ENCODE assay signal across 7 cellular contexts in the genomic region with DNA sequence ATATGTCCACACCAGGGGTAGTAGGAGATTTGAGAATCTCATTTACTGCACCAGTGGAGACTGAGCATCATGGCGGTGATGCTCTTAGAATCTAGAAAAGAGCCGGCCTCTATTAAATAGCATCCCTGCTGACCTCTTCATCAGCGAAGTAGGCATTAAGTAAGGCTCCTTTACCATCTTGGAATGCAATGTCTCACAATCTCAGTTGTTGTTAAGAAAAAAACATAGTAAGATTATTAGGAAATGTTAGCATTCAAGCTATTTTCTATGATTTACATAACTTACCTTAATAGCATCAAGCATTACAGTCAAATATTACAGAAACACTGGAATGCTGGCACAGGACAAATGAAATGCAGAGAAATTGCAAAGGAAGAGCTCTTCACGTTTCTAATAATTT.
"Had no signal": no experiment of that assay in that cellular context is flagged by ENCODE, and none has a peak within 500 bp of the region (broad histone marks: within the 10 kb centered on the region; RNA-seq: fewer than 3 reads in every experiment).

No MANE protein-coding gene starts in this region.

- H3K4me3 ChIP-seq: GM23338 had no signal

- H3K4me2 ChIP-seq: GM23338 had no signal

- H3K9me3 Mint-ChIP-seq: GM23338, H9, IgD-negative memory B cell had no signal

- H2AFZ ChIP-seq: GM23338 had no signal

- H3K27ac ChIP-seq: HL-60 had no signal

- ATAC-seq: GM23338, HepG2 had no signal

- H3K4me1 Mint-ChIP-seq: GM23338, H9 had no signal

- H3K4me3 Mint-ChIP-seq: GM23338, H9, IgD-negative memory B cell had no signal

- DNase-seq: H9, HCEC 1CT, KBM-7 had no signal

- H3K27me3 Mint-ChIP-seq: IgD-negative memory B cell had no signal

- H3K27ac Mint-ChIP-seq: GM23338, H9, IgD-negative memory B cell had no signal
